8 cellular contexts compared by ENCODE assay signal in the genomic region with DNA sequence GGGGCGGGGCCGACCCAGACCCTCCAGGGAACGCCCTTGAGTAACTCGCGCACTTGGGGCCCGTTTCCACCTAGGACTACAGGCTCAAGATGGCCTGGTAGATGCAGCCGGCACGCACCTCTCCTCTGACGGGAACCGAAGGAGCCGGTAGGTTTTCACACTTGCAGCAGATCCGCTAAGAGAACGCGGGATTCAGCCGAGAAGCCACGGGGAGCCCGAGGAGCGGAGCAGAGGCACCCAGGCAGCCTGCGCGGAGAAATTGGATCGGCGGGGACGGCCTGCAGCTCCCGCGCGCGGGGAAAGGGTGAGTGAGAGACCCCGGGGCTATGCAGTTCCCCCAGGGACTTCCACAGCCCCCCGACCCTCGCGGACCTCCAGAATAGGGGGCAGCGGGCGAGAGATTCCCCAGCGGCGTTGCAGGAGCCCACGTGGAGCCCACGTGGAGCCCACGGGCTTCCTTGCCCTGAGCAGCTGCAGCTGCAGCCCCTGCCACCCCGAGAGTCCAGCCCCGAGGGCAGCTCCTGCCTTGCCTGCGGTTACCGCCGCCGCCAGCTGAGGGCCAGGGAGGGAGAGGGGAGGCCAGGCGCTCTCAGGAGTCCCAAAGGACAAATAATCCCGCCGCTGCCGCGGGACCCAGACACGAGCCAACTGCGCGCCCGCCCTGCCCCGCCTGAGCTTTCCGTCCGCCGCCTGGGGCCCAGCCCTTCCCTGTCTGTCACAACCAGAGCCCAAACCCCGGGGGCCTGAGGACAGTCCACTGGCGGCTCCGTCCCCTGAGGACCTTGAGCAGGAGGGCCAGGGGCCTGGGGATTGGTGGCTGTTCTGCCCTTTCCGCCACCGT. TPM values are rescaled to one million over a fixed set of nuclear protein-coding genes. Genes with fewer than 3 reads are reported as not detected.
DNase-seq lines count a peak whose midpoint lies in the region; ATAC-seq and TF ChIP-seq lines count a peak whose summit lies in the region.

No MANE protein-coding gene starts in this region.

- peaks cover 14% of the 10 kb centered on the region for H3K36me3 ChIP-seq in PC-3 (ENCODE audit: low read depth, low read length)

- no peaks in the 10 kb centered on the region for H4K20me1 ChIP-seq in PC-3 (ENCODE audit: low read length)

- H3K27me3 ChIP-seq in PC-3 (ENCODE audit: low read length) = no peaks in the 10 kb centered on the region

- H3K4me1 Mint-ChIP-seq in brain = peaks cover 10% of the 10 kb centered on the region

- peak overlapping the region; percentile 90 for H3K9ac ChIP-seq in PC-3 (ENCODE audit: low read length)

- peak overlapping the region; percentile 91 for H2AFZ ChIP-seq in PC-3 (ENCODE audit: low read length)

- peak overlapping the region; percentile 97 for H3K4me2 ChIP-seq in PC-3 (ENCODE audit: low read length)

- peaks cover 36 to 65% (median 47%) of the 10 kb centered on the region in 5 experiments for H3K9me3 Mint-ChIP-seq in brain

- peaks cover 50% of the 10 kb centered on the region for H3K36me3 Mint-ChIP-seq in brain

- CTCF ChIA-PET in PC-3 (lab: Charles Lee) = interaction anchor here (0.6 to 1.2 kb wide), 4 partner anchors 13 to 231 kb away, joined by 3 to 7 read pairs (median 4); a partner anchor contains a TSS

- peak overlapping the region; percentile 83 to 91 (median 87) for H3K4me3 Mint-ChIP-seq in brain

- H3K79me2 ChIP-seq in PC-3 (ENCODE audit: low read length) = peaks cover 29% of the 10 kb centered on the region

- no peaks in the 10 kb centered on the region for H3F3A ChIP-seq in PC-3 (ENCODE audit: low read length, unreplicated experiment)

- no peaks in the 10 kb centered on the region for H3K9me3 ChIP-seq in PC-3 (ENCODE audit: low read length)

- DNase-seq in DMS53 (lab: John Stamatoyannopoulos, UW) (peak; percentile 25), DMS53 treated with DMSO at 0.1 percent for 48 hours (lab: John Stamatoyannopoulos, UW; ENCODE audit: unreplicated experiment) (no peak), PC-3 (peak; percentile 85), kidney tubule cell (ENCODE audit: low spot score) (peak; percentile 81), inferior parietal cortex (ENCODE audit: extremely low spot score) (no peak), occipital lobe (lab: John Stamatoyannopoulos, UW) (no peak)
- DNase-seq in stimulated activated CD4-positive, alpha-beta T cell treated with anti-CD3 and anti-CD28 coated beads, Interleukin-4, amount 100 ng/mL, for 1 hour = peak; percentile 50

- peak; percentile 97 for ATAC-seq in PC-3

- peak overlapping the region in 2 of 5 experiments; percentile 47 to 55 for H3K27ac Mint-ChIP-seq in brain

- TF ChIP-seq CTCF in PC-3 (conservative IDR thresholded peaks at IDR 0.05; ENCODE audit: low read depth, low read length) = no peak
- TF ChIP-seq CTCF in brain (conservative IDR thresholded peaks at IDR 0.05) = peak in 1 of 2 experiments; percentile 24

- POLR2A ChIA-PET in PC-3 (lab: Charles Lee; ENCODE audit: unreplicated experiment) = interaction anchor here (0.5 to 0.9 kb wide), 8 partner anchors 9 to 953 kb away, joined by 3 to 9 read pairs (median 4); a partner anchor contains a TSS

- H3K27ac ChIP-seq in PC-3 (ENCODE audit: low read length) = 0 out of 2 replicates have a peak overlapping the region, but pooled peaks have one; percentile 26

- 0 out of 2 replicates have a peak, but pooled peaks cover 5% of the 10 kb centered on the region for H3K4me1 ChIP-seq in PC-3 (ENCODE audit: insufficient read depth, low read length)

- H3K4me3 ChIP-seq in PC-3 (ENCODE audit: low read length) = peak overlapping the region; percentile 91

- intact Hi-C loops in PC-3 (cut with micrococcal nuclease) = no loop called here

- H3K9me2 ChIP-seq in PC-3 (replicated peaks; ENCODE audit: low read length) = no peaks in the 10 kb centered on the region

- BruUV-seq in PC-3 (replicated peaks; lab: Mats Ljungman, UMichigan) = no TSS peak

- peaks cover 48% of the 10 kb centered on the region for H3K27me3 Mint-ChIP-seq in brain

RNA-seq across cellular contexts. Expression of a gene that starts 13.1 kb away (rescaled TPM):
- total RNA-seq in PC-3 (2014; rRNA removed) (27.1 and 32.8 TPM in 2 replicates), occipital lobe (32.9 TPM)
- 89.1 TPM for polyA plus RNA-seq in brain (ENCODE audit: insufficient read depth, low read depth, low replicate concordance)

RNA-seq across cellular contexts. Expression of a gene that starts 54.2 kb away (rescaled TPM):
- total RNA-seq in PC-3 (2014; rRNA removed) = not detected in 2 replicates
- 3.7 TPM for polyA plus RNA-seq in brain (ENCODE audit: insufficient read depth, low read depth, low replicate concordance)
- total RNA-seq in occipital lobe = 3.4 TPM

Comparison
In these comparisons a context has a peak if more than half of its experiments do, and no peak if none do; other contexts are left out.
1. DNase-seq: peak in DMS53 (single experiment), PC-3 (single experiment), kidney tubule cell (single experiment) and stimulated activated CD4-positive, alpha-beta T cell treated with anti-CD3 and anti-CD28 coated beads, Interleukin-4, amount 100 ng/mL, for 1 hour (single experiment); none in DMS53 treated with DMSO at 0.1 percent for 48 hours (single experiment), inferior parietal cortex (single experiment) and occipital lobe (single experiment).